ENCODE assay signal across 9 cellular contexts in the genomic region with DNA sequence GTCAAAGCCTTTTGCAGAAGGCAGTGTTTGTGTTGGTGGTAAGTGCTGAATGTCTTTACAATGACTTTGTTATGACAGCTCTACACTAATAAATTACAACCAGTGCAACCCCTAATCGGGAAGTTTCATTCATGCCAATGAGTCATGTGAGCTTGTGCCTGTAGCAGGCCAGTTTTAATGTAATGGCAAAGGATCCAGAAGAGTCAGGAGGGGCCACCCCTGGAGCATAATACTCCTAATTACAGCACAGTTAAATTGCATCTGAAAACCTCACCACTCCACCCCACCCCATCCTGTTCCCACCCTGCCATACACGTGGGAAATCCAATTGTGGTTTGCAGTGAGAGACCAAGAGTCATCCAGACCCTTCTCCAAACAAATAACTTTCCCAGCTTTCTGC.
A peak's percentile ranks its signal among the peaks of the same experiment; 100 is the strongest.
DNase-seq lines count a peak whose midpoint lies in the region; ATAC-seq and TF ChIP-seq lines count a peak whose summit lies in the region.
"Had no signal": no experiment of that assay in that cellular context is flagged by ENCODE, and none has a peak within 500 bp of the region (broad histone marks: within the 10 kb centered on the region; RNA-seq: fewer than 3 reads in every experiment).

No MANE protein-coding gene starts in this region.

- H4K8ac ChIP-seq in mesendoderm (ENCODE audit: low read depth, low read length), result no peak overlapping the region

- no peak overlapping the region for H3K18ac ChIP-seq in mesendoderm (ENCODE audit: low read length)

- no peak for TF ChIP-seq CTCF in kidney epithelial cell (IDR thresholded peaks at IDR 0.05; ENCODE audit: insufficient read depth, low read length, poor library complexity, severe bottlenecking)

- no peak overlapping the region for H3K4me3 ChIP-seq in kidney epithelial cell (ENCODE audit: low read depth, low read length)
- H3K4me3 ChIP-seq in mesendoderm (ENCODE audit: low read length), result no peak overlapping the region

- no peak overlapping the region for H2BK15ac ChIP-seq in mesendoderm (replicated peaks; ENCODE audit: low read depth)

- intact Hi-C loops in posterior vena cava (cut with DNase I), result no loop called here

- H2AK5ac ChIP-seq in mesendoderm (ENCODE audit: low read length), result no peak overlapping the region

- no peak overlapping the region for H3K23ac ChIP-seq in mesendoderm (ENCODE audit: low read length)

- H3K56ac ChIP-seq in mesendoderm (ENCODE audit: low read length), result no peak overlapping the region

- no peak overlapping the region for H4K5ac ChIP-seq in mesendoderm (ENCODE audit: low read length)

- no peak overlapping the region for H2BK5ac ChIP-seq in mesendoderm (ENCODE audit: low read length)

- H3K4ac ChIP-seq in mesendoderm (ENCODE audit: low read depth, low read length), result no peak overlapping the region

- DNase-seq in COR-L47 (lab: John Stamatoyannopoulos, UW) (peak; percentile 94), NCI-H146 treated with DMSO at 0.1 percent for 48 hours (lab: John Stamatoyannopoulos, UW; ENCODE audit: unreplicated experiment) (peak; percentile 75), kidney epithelial cell (ENCODE audit: low read depth) (peak; percentile 82), mesendoderm (no peak), posterior vena cava (ENCODE audit: low spot score) (no peak), superior temporal gyrus (ENCODE audit: extremely low spot score) (no peak)
- DNase-seq: endodermal cell had no signal

- H3K79me2 ChIP-seq in mesendoderm (ENCODE audit: control insufficient read depth, insufficient read depth, low read length), result no peaks in the 10 kb centered on the region

- ATAC-seq in SK-N-SH treated with all-trans-retinoic acid at 6 μM for 48 hours, result peak; percentile 89
- ATAC-seq in GM21381 (IDR thresholded peaks at IDR 0.05; ENCODE audit: unreplicated experiment), result no peak

- no peaks in the 10 kb centered on the region for H3K36me3 ChIP-seq in kidney epithelial cell (ENCODE audit: control insufficient read depth, insufficient read depth, low read length)
- no peaks in the 10 kb centered on the region for H3K36me3 ChIP-seq in mesendoderm (ENCODE audit: control insufficient read depth, insufficient read depth, low read length)

- no peak overlapping the region for H3K27ac ChIP-seq in mesendoderm (ENCODE audit: low read depth, low read length)

- no peak overlapping the region for H3K4me2 ChIP-seq in mesendoderm (ENCODE audit: low read length)

- no peaks in the 10 kb centered on the region for H3K27me3 ChIP-seq in kidney epithelial cell (ENCODE audit: control insufficient read depth, insufficient read depth, low read length)
- H3K27me3 ChIP-seq in mesendoderm (ENCODE audit: insufficient read depth, low read length, poor library complexity), result no peaks in the 10 kb centered on the region

- H2BK120ac ChIP-seq in mesendoderm (ENCODE audit: low read depth, low read length), result no peak overlapping the region

- H3K79me1 ChIP-seq in mesendoderm (ENCODE audit: low read length), result no peaks in the 10 kb centered on the region

- H3K4me1 ChIP-seq in mesendoderm (ENCODE audit: control insufficient read depth, low read depth, low read length), result no peaks in the 10 kb centered on the region

- no peak overlapping the region for H3K9ac ChIP-seq in mesendoderm (ENCODE audit: low read length)

- WGBS in mesendoderm (ENCODE audit: extremely low coverage, insufficient coverage, low lambda C conversion rate), result no CpG with 5 or more reads among the region's 2 CpGs

TF ChIP-seq in SK-N-SH treated with all-trans-retinoic acid at 6 μM for 48 hours, 23 proteins besides CTCF, POLR2A, EP300 and RAD21:
- TF ChIP-seq SNAI2 (CRISPR knock-in tag; IDR thresholded peaks at IDR 0.05) (no peak), TSHZ2 (CRISPR knock-in tag; IDR thresholded peaks at IDR 0.05) (no peak), PATZ1 (CRISPR knock-in tag; IDR thresholded peaks at IDR 0.05; ENCODE audit: borderline replicate concordance) (peak; percentile 56; the same call in 1 of the 2 replicates), ISL1 (CRISPR knock-in tag; IDR thresholded peaks at IDR 0.05) (peak; percentile 41), ZFP30 (CRISPR knock-in tag; IDR thresholded peaks at IDR 0.05) (no peak), PPARA (CRISPR knock-in tag; IDR thresholded peaks at IDR 0.05; ENCODE audit: borderline replicate concordance) (no peak), ZFP3 (CRISPR knock-in tag; IDR thresholded peaks at IDR 0.05) (no peak), ZNF565 (CRISPR knock-in tag; conservative IDR thresholded peaks at IDR 0.05; ENCODE audit: low read depth) (no peak), OSR1 (CRISPR knock-in tag; IDR thresholded peaks at IDR 0.05) (no peak), CSDC2 (CRISPR knock-in tag; IDR thresholded peaks at IDR 0.05) (no peak)

Comparison
In these comparisons a context has a peak if more than half of its experiments do, and no peak if none do; other contexts are left out.
1. DNase-seq: peak in COR-L47 (single experiment), NCI-H146 treated with DMSO at 0.1 percent for 48 hours (single experiment) and kidney epithelial cell (single experiment); none in mesendoderm (single experiment), posterior vena cava (single experiment) and superior temporal gyrus (single experiment).